Comparison of ENCODE assay signal across 12 cellular contexts in genomic region chr3:102537122-102537521, GRCh38.
DNase-seq lines count a peak whose midpoint lies in the region; ATAC-seq and TF ChIP-seq lines count a peak whose summit lies in the region.
"Had no signal": no experiment of that assay in that cellular context is flagged by ENCODE, and none has a peak within 500 bp of the region (broad histone marks: within the 10 kb centered on the region; RNA-seq: fewer than 3 reads in every experiment).

No MANE protein-coding gene starts in this region.

- POLR2A ChIA-PET in HCT116 (lab: Charles Lee): interaction anchor here (1.3 kb wide), 1 partner anchor 308 kb away, joined by 6 read pairs; no protein-coding TSS in a partner anchor
- POLR2A ChIA-PET in PC-3 (lab: Charles Lee; ENCODE audit: unreplicated experiment): interaction anchor here (0.5 kb wide), 1 partner anchor 303 kb away, joined by 3 read pairs; no protein-coding TSS in a partner anchor
- POLR2A ChIA-PET in activated CD4-positive, alpha-beta memory T cell treated with anti-CD3 and anti-CD28 coated beads, Interleukin-2, amount 10 ng/mL, durations not matched to agents 7 days and 5 days (lab: Charles Lee): interaction anchor here (1.5 kb wide), 1 partner anchor 308 kb away, joined by 6 read pairs; no protein-coding TSS in a partner anchor

- H3K36me3 ChIP-seq in HCT116 (ENCODE audit: control insufficient read depth in 1 of 2, insufficient read depth in 2 of 2, low read length in 2 of 2) (no peaks in the 10 kb centered on the region), PC-3 (ENCODE audit: low read depth, low read length) (no peaks in the 10 kb centered on the region), MG63 (no peaks in the 10 kb centered on the region)
- H3K36me3 ChIP-seq: HAP-1 had no signal

- RAD21 ChIA-PET in HCT116 (lab: Charles Lee; ENCODE audit: low non-redundant PET in 1 of 2, low total read pairs in 2 of 2, uncharacterized antibody in 2 of 2, unreplicated experiment in 2 of 2): interaction anchor here (0.9 to 1.4 kb wide), 6 partner anchors 301 to 312 kb away, joined by 3 to 30 read pairs (median 6); no protein-coding TSS in a partner anchor

- no peaks in the 10 kb centered on the region for H3K36me3 Mint-ChIP-seq in activated CD4-positive, alpha-beta memory T cell treated with anti-CD3 and anti-CD28 coated beads, Interleukin-2, amount 10 ng/mL, durations not matched to agents 7 days and 5 days (ENCODE audit: low read depth)
- H3K36me3 Mint-ChIP-seq: CD4-positive, alpha-beta memory T cell had no signal

- H3K9me3 ChIP-seq in HCT116 (ENCODE audit: control insufficient read depth in 1 of 2, insufficient read depth in 1 of 2, low read depth in 1 of 2, low read length in 2 of 2): no peaks in the 10 kb centered on the region
- no peaks in the 10 kb centered on the region for H3K9me3 ChIP-seq in PC-3 (ENCODE audit: low read length)
- H3K9me3 ChIP-seq in MG63: no peaks in the 10 kb centered on the region
- H3K9me3 ChIP-seq: HAP-1 had no signal

- H3K4me3 ChIP-seq in HCT116 (replicated peaks in 1 of 2; ENCODE audit: low read depth in 1 of 2, low read length in 2 of 2): no peak overlapping the region
- no peak overlapping the region for H3K4me3 ChIP-seq in PC-3 (ENCODE audit: low read length)
- no peak overlapping the region for H3K4me3 ChIP-seq in MG63
- H3K4me3 ChIP-seq: HAP-1 had no signal

- H3K27ac Mint-ChIP-seq in activated CD4-positive, alpha-beta memory T cell treated with anti-CD3 and anti-CD28 coated beads, Interleukin-2, amount 10 ng/mL, durations not matched to agents 7 days and 5 days: no peak overlapping the region
- H3K27ac Mint-ChIP-seq: B cell; CD4-positive, alpha-beta memory T cell; HFFc6 had no signal

- H4K20me1 ChIP-seq in HCT116 (ENCODE audit: insufficient read depth): no peaks in the 10 kb centered on the region
- no peaks in the 10 kb centered on the region for H4K20me1 ChIP-seq in PC-3 (ENCODE audit: low read length)

- H3K9me3 Mint-ChIP-seq in activated CD4-positive, alpha-beta memory T cell treated with anti-CD3 and anti-CD28 coated beads, Interleukin-2, amount 10 ng/mL, durations not matched to agents 7 days and 5 days: no peaks in the 10 kb centered on the region
- H3K9me3 Mint-ChIP-seq: CD4-positive, alpha-beta memory T cell; HFFc6 had no signal

- DNase-seq in NCI-H82 (lab: John Stamatoyannopoulos, UW) (peak; percentile 10), NCI-H82 treated with DMSO at 0.1 percent for 48 hours (lab: John Stamatoyannopoulos, UW; ENCODE audit: unreplicated experiment) (no peak), HCT116 (ENCODE audit: low read depth, low spot score) (no peak), PC-3 (no peak), anterior cingulate cortex (lab: John Stamatoyannopoulos, UW) (no peak), MG63 (no peak)
- no peak for DNase-seq in activated CD4-positive, alpha-beta memory T cell treated with anti-CD3 and anti-CD28 coated beads, Interleukin-2, amount 10 ng/mL, durations not matched to agents 7 days and 5 days

- TF ChIP-seq CTCF in HCT116 (IDR thresholded peaks at IDR 0.05 in 2 of 3, conservative IDR thresholded peaks at IDR 0.05 in 1 of 3; ENCODE audit: borderline replicate concordance in 1 of 3, insufficient read depth in 1 of 3, low read depth in 2 of 3, low read length in 2 of 3) (no peak), PC-3 (conservative IDR thresholded peaks at IDR 0.05; ENCODE audit: low read depth, low read length) (no peak)

- intact Hi-C loops in HCT116 (cut with micrococcal nuclease) (loop anchor here (2.0 kb wide), 2 partner anchors 70 to 728 kb away; no protein-coding TSS in a partner anchor), PC-3 (cut with micrococcal nuclease) (loop anchor here (2.0 to 5.0 kb wide), 2 partner anchors 215 to 728 kb away; no protein-coding TSS in a partner anchor)

- TF ChIP-seq RAD21 in HCT116 (IDR thresholded peaks at IDR 0.05; ENCODE audit: low read depth): no peak

- CTCF ChIA-PET in HCT116 (lab: Charles Lee) (interaction anchor here (0.6 to 6.9 kb wide), 19 partner anchors 12 to 734 kb away, joined by 3 to 140 read pairs (median 4); no protein-coding TSS in a partner anchor), PC-3 (lab: Charles Lee) (interaction anchor here (0.5 to 2.4 kb wide), 19 partner anchors 26 to 813 kb away, joined by 3 to 111 read pairs (median 4); no protein-coding TSS in a partner anchor)
- CTCF ChIA-PET in activated CD4-positive, alpha-beta memory T cell treated with anti-CD3 and anti-CD28 coated beads, Interleukin-2, amount 10 ng/mL, durations not matched to agents 7 days and 5 days (lab: Charles Lee): interaction anchor here (1.0 to 8.4 kb wide), 9 partner anchors 15 to 734 kb away, joined by 3 to 122 read pairs (median 5); no protein-coding TSS in a partner anchor

- no peak for ATAC-seq in HCT116
- ATAC-seq in PC-3: no peak

- H3K4me3 Mint-ChIP-seq in activated CD4-positive, alpha-beta memory T cell treated with anti-CD3 and anti-CD28 coated beads, Interleukin-2, amount 10 ng/mL, durations not matched to agents 7 days and 5 days: no peak overlapping the region
- H3K4me3 Mint-ChIP-seq: B cell; CD4-positive, alpha-beta memory T cell; HFFc6 had no signal

- H3K79me2 ChIP-seq in HCT116 (ENCODE audit: insufficient read depth, low read length) (no peaks in the 10 kb centered on the region), PC-3 (ENCODE audit: low read length) (no peaks in the 10 kb centered on the region)

- no peak for TF ChIP-seq POLR2A in HCT116 (IDR thresholded peaks at IDR 0.05; ENCODE audit: borderline replicate concordance, extremely low read depth, insufficient read depth, insufficient read length)

- H3K4me2 ChIP-seq in HCT116 (ENCODE audit: low read length) (peak overlapping the region; percentile 45), PC-3 (ENCODE audit: low read length) (peak overlapping the region; percentile 50; the same call in 1 of the 2 replicates)

- H3K27me3 Mint-ChIP-seq in activated CD4-positive, alpha-beta memory T cell treated with anti-CD3 and anti-CD28 coated beads, Interleukin-2, amount 10 ng/mL, durations not matched to agents 7 days and 5 days: peaks cover 6% of the 10 kb centered on the region

- no TSS peak for BruUV-seq in HCT116 (replicated peaks; lab: Mats Ljungman, UMichigan)
- BruUV-seq in PC-3 (replicated peaks; lab: Mats Ljungman, UMichigan): no TSS peak

- H3K4me1 ChIP-seq in HCT116 (ENCODE audit: control insufficient read depth in 1 of 2, insufficient read depth in 2 of 2, low read length in 2 of 2) (no peaks in the 10 kb centered on the region), PC-3 (ENCODE audit: insufficient read depth, low read length) (peaks cover 13% of the 10 kb centered on the region)
- H3K4me1 ChIP-seq: HAP-1 had no signal

- H3F3A ChIP-seq in PC-3 (ENCODE audit: low read length, unreplicated experiment): no peaks in the 10 kb centered on the region

- no peak overlapping the region for H2AFZ ChIP-seq in HCT116 (ENCODE audit: low read depth, low read length, poor library complexity, severe bottlenecking)
- peak overlapping the region; percentile 49; the same call in 1 of the 2 replicates for H2AFZ ChIP-seq in PC-3 (ENCODE audit: low read length)

- H3K27ac ChIP-seq in HCT116 (ENCODE audit: low read depth, low read length): no peak overlapping the region
- no peak overlapping the region for H3K27ac ChIP-seq in PC-3 (ENCODE audit: low read length)
- H3K27ac ChIP-seq: C4-2B had no signal

- H3K9me2 ChIP-seq in HCT116 (ENCODE audit: insufficient read depth): no peaks in the 10 kb centered on the region
- no peaks in the 10 kb centered on the region for H3K9me2 ChIP-seq in PC-3 (replicated peaks; ENCODE audit: low read length)

- H3K27me3 ChIP-seq in HCT116 (ENCODE audit: insufficient read depth, low read length): no peaks in the 10 kb centered on the region
- no peaks in the 10 kb centered on the region for H3K27me3 ChIP-seq in PC-3 (ENCODE audit: low read length)
- H3K27me3 ChIP-seq in MG63: peaks cover 8% of the 10 kb centered on the region; the same call in 1 of the 2 replicates

- H3K9ac ChIP-seq in HCT116 (ENCODE audit: low read length) (no peak overlapping the region), PC-3 (ENCODE audit: low read length) (no peak overlapping the region)

- H3K4me1 Mint-ChIP-seq in activated CD4-positive, alpha-beta memory T cell treated with anti-CD3 and anti-CD28 coated beads, Interleukin-2, amount 10 ng/mL, durations not matched to agents 7 days and 5 days: peaks cover 4% of the 10 kb centered on the region

TF ChIP-seq in HCT116, 20 proteins besides CTCF, POLR2A, EP300 and RAD21:
- TF ChIP-seq ZNF274 (IDR thresholded peaks at IDR 0.05; ENCODE audit: low read depth, low read length): no peak
- TF ChIP-seq ZBTB33 (IDR thresholded peaks at IDR 0.05; ENCODE audit: extremely low read depth, insufficient replicate concordance, low read length): no peak
TF ChIP-seq in HCT116: peak in this region for 0.
